In genomic region chr2:131023758-131024157, GRCh38 we compare ENCODE assay signal across 15 cellular contexts.
DNase-seq lines count a peak whose midpoint lies in the region; ATAC-seq, FAIRE-seq and TF ChIP-seq lines count a peak whose summit lies in the region.
"Had no signal": no experiment of that assay in that cellular context is flagged by ENCODE, and none has a peak within 500 bp of the region (broad histone marks: within the 10 kb centered on the region; RNA-seq: fewer than 3 reads in every experiment).

No MANE protein-coding gene starts in this region.

- H3K4me3 ChIP-seq in bronchial epithelial cell (ENCODE audit: low read depth, low read length) = no peak overlapping the region
- no peak overlapping the region for H3K4me3 ChIP-seq in breast epithelium
- H3K4me3 ChIP-seq: BLaER1, GM23248 had no signal

- H3K4me1 ChIP-seq in breast epithelium = no peaks in the 10 kb centered on the region
- H3K4me1 ChIP-seq: BLaER1, Caco-2 had no signal

- intact Hi-C loops in left ventricle myocardium superior (cut with micrococcal nuclease) (no loop called here), breast epithelium (cut with DNase I; ENCODE audit: low total_unique reads) (no loop called here)

- no peak overlapping the region for H3K27ac ChIP-seq in breast epithelium
- H3K27ac ChIP-seq: 22Rv1, BLaER1, GM23248 had no signal

- TF ChIP-seq POLR2A in breast epithelium (IDR thresholded peaks at IDR 0.05) = no peak

- ATAC-seq in left ventricle myocardium superior = no peak

- H3K36me3 ChIP-seq in bronchial epithelial cell (ENCODE audit: control insufficient read depth, insufficient read depth, low read length) = peaks cover 10% of the 10 kb centered on the region
- H3K36me3 ChIP-seq in breast epithelium = no peaks in the 10 kb centered on the region
- H3K36me3 ChIP-seq: BLaER1 had no signal

- no peaks in the 10 kb centered on the region for H3K27me3 ChIP-seq in bronchial epithelial cell (ENCODE audit: control insufficient read depth, insufficient read depth, low read length)
- no peaks in the 10 kb centered on the region for H3K27me3 ChIP-seq in breast epithelium
- H3K27me3 ChIP-seq: BLaER1 had no signal

- DNase-seq in DMS 273 (lab: John Stamatoyannopoulos, UW; ENCODE audit: unreplicated experiment) = peak; percentile 28
- no peak for DNase-seq in DMS 273 treated with DMSO at 0.1 percent for 48 hours (lab: John Stamatoyannopoulos, UW)
- peak; percentile 21 for DNase-seq in bronchial epithelial cell (ENCODE audit: low read depth)
- DNase-seq in kidney glomerular epithelial cell (lab: John Stamatoyannopoulos, UW) = peak; percentile 4
- no peak for DNase-seq in activated CD4-positive, alpha-beta T cell treated with anti-CD3 and anti-CD28 coated beads for 4 hours
- no peak for DNase-seq in left ventricle myocardium superior
- DNase-seq in MV-4-11 (lab: John Stamatoyannopoulos, UW) = no peak
- no peak for DNase-seq in breast epithelium (ENCODE audit: low spot score in 2 of 2)
- DNase-seq: AML-193; Caco-2; CD8-positive, alpha-beta memory T cell; GM23248 had no signal

- H3K9me3 ChIP-seq in breast epithelium = peaks cover 0 to 7% of the 10 kb centered on the region in 2 donors
- H3K9me3 ChIP-seq: Caco-2 had no signal

- no peak for FAIRE-seq in bronchial epithelial cell (lab: Jason Lieb, UNC)
- FAIRE-seq: H54 had no signal

- TF ChIP-seq CTCF in bronchial epithelial cell (IDR thresholded peaks at IDR 0.05; ENCODE audit: insufficient read depth, low read length, severe bottlenecking) = no peak
- no peak for TF ChIP-seq CTCF in breast epithelium (IDR thresholded peaks at IDR 0.05)

Comparison
In these comparisons a context has a peak if more than half of its experiments do, and no peak if none do; other contexts are left out.
1. DNase-seq: peak in DMS 273 (single experiment), bronchial epithelial cell (single experiment) and kidney glomerular epithelial cell (single experiment); none in DMS 273 treated with DMSO at 0.1 percent for 48 hours (single experiment), activated CD4-positive, alpha-beta T cell treated with anti-CD3 and anti-CD28 coated beads for 4 hours (0 of 2), left ventricle myocardium superior (single experiment), MV-4-11 (single experiment) and breast epithelium (0 of 2).